23 cellular contexts compared by ENCODE assay signal in the genomic region with DNA sequence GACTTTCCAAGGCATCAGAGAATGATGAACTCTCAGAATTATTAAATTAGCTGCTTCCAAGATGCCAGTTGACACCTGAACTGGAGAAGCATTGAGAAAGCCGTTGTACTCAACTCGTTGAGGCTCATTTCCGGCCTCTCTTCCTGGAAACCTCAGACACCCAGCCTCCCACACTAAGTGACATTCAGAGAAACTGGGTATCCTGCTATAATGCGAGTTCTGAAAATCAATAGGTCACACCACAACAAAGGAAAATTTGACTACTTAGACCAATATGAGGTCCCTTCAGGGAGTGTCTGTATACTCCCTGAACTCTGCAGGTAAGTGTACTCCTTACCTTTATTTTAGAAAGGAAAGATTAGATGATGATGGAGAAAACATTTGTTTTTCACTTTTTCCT. TPM values are rescaled to one million over a fixed set of nuclear protein-coding genes. Genes with fewer than 3 reads are reported as not detected.
A peak's percentile ranks its signal among the peaks of the same experiment; 100 is the strongest.
DNase-seq lines count a peak whose midpoint lies in the region; ATAC-seq and TF ChIP-seq lines count a peak whose summit lies in the region.
"Had no signal": no experiment of that assay in that cellular context is flagged by ENCODE, and none has a peak within 500 bp of the region (broad histone marks: within the 10 kb centered on the region; RNA-seq: fewer than 3 reads in every experiment).

No MANE protein-coding gene starts in this region.

- POLR2A ChIA-PET in activated naive CD8-positive, alpha-beta T cell treated with anti-CD3 and anti-CD28 coated beads, Interleukin-2, amount 10 ng/mL, durations not matched to agents 7 days and 5 days (lab: Charles Lee) = no interaction called here

- H2AFZ ChIP-seq in DND-41 (ENCODE audit: low read depth, low read length) (no peak overlapping the region), Karpas-422 (ENCODE audit: low read length) (no peak overlapping the region)
- H2AFZ ChIP-seq: PC-9 had no signal

- no peak for TF ChIP-seq CTCF in DND-41 (IDR thresholded peaks at IDR 0.05; ENCODE audit: borderline replicate concordance, extremely low read depth, low read length, poor library complexity, severe bottlenecking)

- peak overlapping the region; percentile 8 for H3K27ac Mint-ChIP-seq in activated CD4-positive, alpha-beta T cell treated with anti-CD3 and anti-CD28 coated beads, Interleukin-2, amount 10 ng/mL, durations not matched to agents 24 days and 14 days
- no peak overlapping the region for H3K27ac Mint-ChIP-seq in activated naive CD8-positive, alpha-beta T cell treated with anti-CD3 and anti-CD28 coated beads, Interleukin-2, amount 10 ng/mL, durations not matched to agents 7 days and 5 days
- H3K27ac Mint-ChIP-seq: IgD-negative memory B cell; naive thymus-derived CD8-positive, alpha-beta T cell had no signal

- peaks cover 49% of the 10 kb centered on the region for H3K79me2 ChIP-seq in DND-41 (ENCODE audit: insufficient read depth, low read length)
- no peaks in the 10 kb centered on the region for H3K79me2 ChIP-seq in Karpas-422 (ENCODE audit: low read length)

- H3K4me2 ChIP-seq in DND-41 (ENCODE audit: insufficient read depth, low read length) = peak overlapping the region; percentile 57
- H3K4me2 ChIP-seq in Karpas-422 (ENCODE audit: low read depth, low read length, poor library complexity, severe bottlenecking) = no peak overlapping the region
- H3K4me2 ChIP-seq: PC-9 had no signal

- no peaks in the 10 kb centered on the region for H3K9me2 ChIP-seq in Karpas-422 (replicated peaks; ENCODE audit: insufficient read depth, low read length)

- H4K20me1 ChIP-seq in DND-41 (ENCODE audit: insufficient read depth, low read length) = no peaks in the 10 kb centered on the region
- no peaks in the 10 kb centered on the region for H4K20me1 ChIP-seq in Karpas-422 (ENCODE audit: insufficient read depth, low read depth, low read length)

- DNase-seq in NK-92 treated with Interleukin-12 subunit alpha and Interleukin-12 subunit beta, amount 100 ng/mL, for 24 hours (lab: John Stamatoyannopoulos, UW) = peak; percentile 7
- DNase-seq in NK-92 (lab: John Stamatoyannopoulos, UW; ENCODE audit: unreplicated experiment) = no peak
- DNase-seq in DND-41 = peak; percentile 90
- DNase-seq in activated CD4-positive, alpha-beta T cell treated with anti-CD3 and anti-CD28 coated beads, Interleukin-2, amount 10 ng/mL, durations not matched to agents 24 days and 14 days = peak; percentile 80
- no peak for DNase-seq in activated naive CD8-positive, alpha-beta T cell treated with anti-CD3 and anti-CD28 coated beads, Interleukin-2, amount 10 ng/mL, durations not matched to agents 7 days and 5 days
- DNase-seq in hepatic stellate cell (ENCODE audit: low spot score) = no peak
- DNase-seq in Karpas-422 = no peak
- DNase-seq: 8988T; AML-193; DMS79 treated with DMSO at 0.1 percent for 48 hours; left colon; naive thymus-derived CD8-positive, alpha-beta T cell; NCI-H1694 treated with DMSO at 0.1 percent for 48 hours; NCI-H2227 treated with DMSO at 0.1 percent for 48 hours; NCI-H774; ovary; PC-9; SIG-M5; sigmoid colon; upper lobe of right lung had no signal

- ATAC-seq in DND-41 (ENCODE audit: insufficient read depth, low read depth) (peak; percentile 76), HG02981 (IDR thresholded peaks at IDR 0.05; ENCODE audit: unreplicated experiment) (no peak)
- peak; percentile 86 for ATAC-seq in activated naive CD8-positive, alpha-beta T cell treated with anti-CD3 and anti-CD28 coated beads, Interleukin-2, amount 10 ng/mL, durations not matched to agents 7 days and 5 days (ENCODE audit: low read depth)
- ATAC-seq: left colon; naive thymus-derived CD8-positive, alpha-beta T cell; upper lobe of right lung had no signal

- H3K36me3 ChIP-seq in DND-41 (ENCODE audit: insufficient read depth, low read length) = peaks cover 2% of the 10 kb centered on the region
- no peaks in the 10 kb centered on the region for H3K36me3 ChIP-seq in Karpas-422 (ENCODE audit: insufficient read depth, low read length)
- H3K36me3 ChIP-seq: ovary, sigmoid colon, upper lobe of right lung had no signal

- intact Hi-C loops in activated CD4-positive, alpha-beta T cell treated with anti-CD3 and anti-CD28 coated beads, Interleukin-2, amount 10 ng/mL, durations not matched to agents 24 days and 14 days (cut with micrococcal nuclease) = no loop called here

- H3K9ac ChIP-seq in DND-41 (ENCODE audit: low read depth, low read length) (peak overlapping the region; percentile 59), Karpas-422 (ENCODE audit: low read length) (no peak overlapping the region)

- H3K4me3 Mint-ChIP-seq in activated CD4-positive, alpha-beta T cell treated with anti-CD3 and anti-CD28 coated beads, Interleukin-2, amount 10 ng/mL, durations not matched to agents 24 days and 14 days = no peak overlapping the region
- H3K4me3 Mint-ChIP-seq in activated naive CD8-positive, alpha-beta T cell treated with anti-CD3 and anti-CD28 coated beads, Interleukin-2, amount 10 ng/mL, durations not matched to agents 7 days and 5 days = no peak overlapping the region
- H3K4me3 Mint-ChIP-seq: IgD-negative memory B cell; naive thymus-derived CD8-positive, alpha-beta T cell had no signal

- no peaks in the 10 kb centered on the region for H3K9me3 Mint-ChIP-seq in activated CD4-positive, alpha-beta T cell treated with anti-CD3 and anti-CD28 coated beads, Interleukin-2, amount 10 ng/mL, durations not matched to agents 24 days and 14 days
- H3K9me3 Mint-ChIP-seq in activated naive CD8-positive, alpha-beta T cell treated with anti-CD3 and anti-CD28 coated beads, Interleukin-2, amount 10 ng/mL, durations not matched to agents 7 days and 5 days = no peaks in the 10 kb centered on the region
- H3K9me3 Mint-ChIP-seq: IgD-negative memory B cell; naive thymus-derived CD8-positive, alpha-beta T cell had no signal

- H3K9me3 ChIP-seq in DND-41 (ENCODE audit: insufficient read depth, low read length, severe bottlenecking) = no peaks in the 10 kb centered on the region
- no peaks in the 10 kb centered on the region for H3K9me3 ChIP-seq in Karpas-422 (ENCODE audit: low read length)
- H3K9me3 ChIP-seq: ovary, sigmoid colon, upper lobe of right lung had no signal

- H3K4me1 ChIP-seq in DND-41 (ENCODE audit: insufficient read depth, low read length) = peaks cover 76% of the 10 kb centered on the region
- no peaks in the 10 kb centered on the region for H3K4me1 ChIP-seq in Karpas-422 (ENCODE audit: low read length)
- H3K4me1 ChIP-seq: sigmoid colon, upper lobe of right lung had no signal

- H3K4me1 Mint-ChIP-seq in activated CD4-positive, alpha-beta T cell treated with anti-CD3 and anti-CD28 coated beads, Interleukin-2, amount 10 ng/mL, durations not matched to agents 24 days and 14 days = peaks cover 22% of the 10 kb centered on the region
- H3K4me1 Mint-ChIP-seq in activated naive CD8-positive, alpha-beta T cell treated with anti-CD3 and anti-CD28 coated beads, Interleukin-2, amount 10 ng/mL, durations not matched to agents 7 days and 5 days = peaks cover 10% of the 10 kb centered on the region
- H3K4me1 Mint-ChIP-seq: IgD-negative memory B cell; naive thymus-derived CD8-positive, alpha-beta T cell had no signal

- H3K27me3 ChIP-seq in DND-41 (ENCODE audit: insufficient read depth, low read length, poor library complexity) = no peaks in the 10 kb centered on the region
- H3K27me3 ChIP-seq in Karpas-422 (ENCODE audit: low read length) = no peaks in the 10 kb centered on the region
- H3K27me3 ChIP-seq: sigmoid colon had no signal

- H3K4me3 ChIP-seq in DND-41 (ENCODE audit: low read depth in 1 of 2, low read length in 2 of 2) (peak overlapping the region; percentile 42 to 62), Karpas-422 (ENCODE audit: low read length) (no peak overlapping the region)
- H3K4me3 ChIP-seq: coronary artery, ovary, PC-9, sigmoid colon, upper lobe of right lung had no signal

- H3K36me3 Mint-ChIP-seq in activated CD4-positive, alpha-beta T cell treated with anti-CD3 and anti-CD28 coated beads, Interleukin-2, amount 10 ng/mL, durations not matched to agents 24 days and 14 days (ENCODE audit: low read depth) = no peaks in the 10 kb centered on the region
- no peaks in the 10 kb centered on the region for H3K36me3 Mint-ChIP-seq in activated naive CD8-positive, alpha-beta T cell treated with anti-CD3 and anti-CD28 coated beads, Interleukin-2, amount 10 ng/mL, durations not matched to agents 7 days and 5 days
- H3K36me3 Mint-ChIP-seq: IgD-negative memory B cell; naive thymus-derived CD8-positive, alpha-beta T cell had no signal

- H3K27me3 Mint-ChIP-seq in activated CD4-positive, alpha-beta T cell treated with anti-CD3 and anti-CD28 coated beads, Interleukin-2, amount 10 ng/mL, durations not matched to agents 24 days and 14 days = peaks cover 26% of the 10 kb centered on the region
- H3K27me3 Mint-ChIP-seq in activated naive CD8-positive, alpha-beta T cell treated with anti-CD3 and anti-CD28 coated beads, Interleukin-2, amount 10 ng/mL, durations not matched to agents 7 days and 5 days = peaks cover 14% of the 10 kb centered on the region

- peak overlapping the region; percentile 95 for H3K27ac ChIP-seq in DND-41 (ENCODE audit: low read length)
- H3K27ac ChIP-seq in Karpas-422 (ENCODE audit: low read length) = no peak overlapping the region
- H3K27ac ChIP-seq: coronary artery, ovary, PC-9, sigmoid colon, upper lobe of right lung had no signal

RNA-seq across cellular contexts. Expression of gene ENPEP, which starts 51.2 kb away (rescaled TPM):
- 0.36 TPM in 1 of 2 replicates, not detected in the other for total RNA-seq in activated CD4-positive, alpha-beta T cell treated with anti-CD3 and anti-CD28 coated beads, Interleukin-2, amount 10 ng/mL, durations not matched to agents 24 days and 14 days
- total RNA-seq in activated naive CD8-positive, alpha-beta T cell treated with anti-CD3 and anti-CD28 coated beads, Interleukin-2, amount 10 ng/mL, durations not matched to agents 7 days and 5 days = under 1 TPM; 0.58 to 0.68 TPM
- not detected in 2 replicates for total RNA-seq in Karpas-422 (2014; rRNA removed; shearing (Covaris generic); ENCODE audit: low replicate concordance)
- total RNA-seq: naive thymus-derived CD8-positive, alpha-beta T cell; PC-9 had no signal

Comparison
In these comparisons a context has a peak if more than half of its experiments do, and no peak if none do; other contexts are left out.
1. DNase-seq: peak in NK-92 treated with Interleukin-12 subunit alpha and Interleukin-12 subunit beta, amount 100 ng/mL, for 24 hours (single experiment), DND-41 (single experiment) and activated CD4-positive, alpha-beta T cell treated with anti-CD3 and anti-CD28 coated beads, Interleukin-2, amount 10 ng/mL, durations not matched to agents 24 days and 14 days (single experiment); none in NK-92 (single experiment), activated naive CD8-positive, alpha-beta T cell treated with anti-CD3 and anti-CD28 coated beads, Interleukin-2, amount 10 ng/mL, durations not matched to agents 7 days and 5 days (single experiment), hepatic stellate cell (single experiment) and Karpas-422 (single experiment).